ENCODE assay signal across 21 cellular contexts in the genomic region with DNA sequence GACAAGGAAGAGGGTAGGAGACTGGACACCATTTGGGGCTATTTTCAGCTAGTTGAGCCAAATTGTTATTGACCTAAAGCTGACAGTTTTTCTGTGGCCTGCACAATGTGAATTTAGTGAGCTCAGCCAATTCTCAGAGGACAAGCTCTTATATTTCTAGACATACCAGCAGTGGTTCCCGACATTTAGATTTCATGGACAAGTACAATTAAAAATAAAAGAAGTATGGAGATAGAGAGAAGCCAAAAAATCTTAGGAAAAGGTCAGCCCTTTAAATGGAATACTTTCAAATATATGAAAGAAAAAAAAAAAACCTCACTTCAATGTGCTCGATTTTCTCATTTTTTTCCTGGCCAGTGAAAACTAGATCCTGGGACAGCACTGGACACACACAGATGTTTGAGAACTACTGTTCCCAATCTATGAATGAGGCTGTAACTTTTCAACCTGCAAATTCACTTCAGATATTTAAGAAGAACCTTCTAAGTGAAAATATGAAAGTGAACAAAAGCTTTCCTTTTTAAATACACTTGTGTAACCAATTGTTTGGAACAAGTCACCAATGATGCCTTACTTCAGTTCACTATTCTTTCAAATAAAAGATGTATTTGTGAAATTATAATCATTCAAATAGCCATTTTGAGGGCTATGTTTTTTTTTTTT.
A peak's percentile ranks its signal among the peaks of the same experiment; 100 is the strongest.
DNase-seq lines count a peak whose midpoint lies in the region; ATAC-seq and TF ChIP-seq lines count a peak whose summit lies in the region.
"Had no signal": no experiment of that assay in that cellular context is flagged by ENCODE, and none has a peak within 500 bp of the region (broad histone marks: within the 10 kb centered on the region; RNA-seq: fewer than 3 reads in every experiment).

No MANE protein-coding gene starts in this region.

- H3K4me1 ChIP-seq in gastroesophageal sphincter (peaks cover 3 to 58% (median 27%) of the 10 kb centered on the region in 3 donors), sigmoid colon (peaks cover 0 to 61% (median 55%) of the 10 kb centered on the region in 4 donors)
- H3K4me1 ChIP-seq: psoas muscle, upper lobe of right lung had no signal

- H3K36me3 ChIP-seq in SK-N-MC (ENCODE audit: insufficient read depth, low read length) (peaks cover 4% of the 10 kb centered on the region; the same call in 1 of the 2 replicates), gastroesophageal sphincter (no peaks in the 10 kb centered on the region), sigmoid colon (no peaks in the 10 kb centered on the region)
- H3K36me3 ChIP-seq: upper lobe of right lung had no signal

- intact Hi-C loops in sigmoid colon (cut with DNase I) = loop anchor here (2.0 to 10.0 kb wide), 3 partner anchors 109 to 505 kb away; partner anchors contain the start of genes SLC38A1 and SLC38A2
- intact Hi-C loops in activated T-helper 2 cell treated with anti-CD3 and anti-CD28 coated beads, Interferon-gamma antibody, Interleukin-2, Interleukin-4, amounts not matched to agents 10 μg/mL and 5 μg/mL and 100 μg/mL, durations not matched to agents 14 hours and 24 hours and 36 hours (cut with micrococcal nuclease) = no loop called here

- TF ChIP-seq CTCF in gastroesophageal sphincter (IDR thresholded peaks at IDR 0.05) (no peak), sigmoid colon (IDR thresholded peaks at IDR 0.05) (no peak)

- TF ChIP-seq EP300 in gastroesophageal sphincter (IDR thresholded peaks at IDR 0.05) (no peak), sigmoid colon (IDR thresholded peaks at IDR 0.05) (no peak)

- H3K27me3 ChIP-seq in gastroesophageal sphincter = no peaks in the 10 kb centered on the region
- no peaks in the 10 kb centered on the region for H3K27me3 ChIP-seq in sigmoid colon
- H3K27me3 ChIP-seq: upper lobe of right lung had no signal

- peak overlapping the region; percentile 70 for H3K4me3 ChIP-seq in SK-N-MC
- H3K4me3 ChIP-seq in gastroesophageal sphincter = no peak overlapping the region
- no peak overlapping the region for H3K4me3 ChIP-seq in sigmoid colon
- H3K4me3 ChIP-seq: A549, psoas muscle, upper lobe of right lung had no signal

- in situ Hi-C loops in Caki2 (cut with HindIII; ENCODE audit: low pct_unique_long_range_greater_than_20kb, low sequenced_read_pairs) = no loop called here

- TF ChIP-seq POLR2A in gastroesophageal sphincter (IDR thresholded peaks at IDR 0.05) = no peak
- TF ChIP-seq POLR2A in sigmoid colon (IDR thresholded peaks at IDR 0.05) = no peak

- no peak overlapping the region for H3K27ac Mint-ChIP-seq in activated T-helper 2 cell treated with anti-CD3 and anti-CD28 coated beads, Interferon-gamma antibody, Interleukin-2, Interleukin-4, amounts not matched to agents 10 μg/mL and 5 μg/mL and 100 μg/mL, durations not matched to agents 14 hours and 24 hours and 36 hours
- H3K27ac Mint-ChIP-seq: activated CD4-positive, alpha-beta T cell treated with anti-CD3 and anti-CD28 coated beads for 36 hours; memory B cell; T-helper 1 cell treated with Interleukin-12 subunit alpha and Interleukin-12 subunit beta and Interleukin-4 antibody, amounts not matched to agents 30 μg/mL and 1 μg/mL, for 36 hours had no signal

- H3K4me1 Mint-ChIP-seq in activated T-helper 2 cell treated with anti-CD3 and anti-CD28 coated beads, Interferon-gamma antibody, Interleukin-2, Interleukin-4, amounts not matched to agents 10 μg/mL and 5 μg/mL and 100 μg/mL, durations not matched to agents 14 hours and 24 hours and 36 hours (ENCODE audit: low read depth) = no peaks in the 10 kb centered on the region

- ATAC-seq in gastroesophageal sphincter = no peak
- ATAC-seq: A549; activated CD4-positive, alpha-beta T cell treated with anti-CD3 and anti-CD28 coated beads for 36 hours; PC-3; psoas muscle had no signal

- H3K9me3 ChIP-seq in SK-N-MC (ENCODE audit: low read depth, low read length) (no peaks in the 10 kb centered on the region), gastroesophageal sphincter (no peaks in the 10 kb centered on the region), sigmoid colon (no peaks in the 10 kb centered on the region)
- H3K9me3 ChIP-seq: upper lobe of right lung had no signal

- WGBS in gastroesophageal sphincter (ENCODE audit: low coverage in 1 of 2), 2 donors = 38 to 59% methylated on average over 2 of the region's 2 CpGs
- 90 to 91% methylated on average over 2 of the region's 2 CpGs for WGBS in sigmoid colon, 2 donors

- peak overlapping the region; percentile 94 for H3K27ac ChIP-seq in SK-N-MC
- peak overlapping the region in 3 of 4 donors; percentile 72 to 92 (median 77) for H3K27ac ChIP-seq in gastroesophageal sphincter
- peak overlapping the region; percentile 69 to 84 (median 77) for H3K27ac ChIP-seq in sigmoid colon
- H3K27ac ChIP-seq: A549, psoas muscle, upper lobe of right lung had no signal

- H3K9ac ChIP-seq in SK-N-MC (ENCODE audit: insufficient read length) = peak overlapping the region; percentile 54

- H3K36me3 Mint-ChIP-seq in activated T-helper 2 cell treated with anti-CD3 and anti-CD28 coated beads, Interferon-gamma antibody, Interleukin-2, Interleukin-4, amounts not matched to agents 10 μg/mL and 5 μg/mL and 100 μg/mL, durations not matched to agents 14 hours and 24 hours and 36 hours (ENCODE audit: low read depth) = peaks cover 4% of the 10 kb centered on the region

- H3K9me3 Mint-ChIP-seq in activated T-helper 2 cell treated with anti-CD3 and anti-CD28 coated beads, Interferon-gamma antibody, Interleukin-2, Interleukin-4, amounts not matched to agents 10 μg/mL and 5 μg/mL and 100 μg/mL, durations not matched to agents 14 hours and 24 hours and 36 hours = peaks cover 17% of the 10 kb centered on the region

- peak; percentile 5 for DNase-seq in Caki2 (ENCODE audit: low read depth)
- no peak for DNase-seq in SK-N-MC (ENCODE audit: low read depth, low spot score)
- no peak for DNase-seq in sigmoid colon
- no peak for DNase-seq in activated T-helper 2 cell treated with anti-CD3 and anti-CD28 coated beads, Interferon-gamma antibody, Interleukin-2, Interleukin-4, amounts not matched to agents 10 μg/mL and 5 μg/mL and 100 μg/mL, durations not matched to agents 14 hours and 24 hours and 36 hours (ENCODE audit: low spot score)
- DNase-seq in inferior parietal cortex (ENCODE audit: extremely low spot score) = no peak
- no peak for DNase-seq in NCI-H510A treated with DMSO at 0.1 percent for 48 hours (lab: John Stamatoyannopoulos, UW)
- no peak for DNase-seq in DMS53 (lab: John Stamatoyannopoulos, UW)
- DNase-seq: activated CD4-positive, alpha-beta T cell treated with anti-CD3 and anti-CD28 coated beads for 36 hours; activated naive CD4-positive, alpha-beta T cell treated with anti-CD3 and anti-CD28 coated beads, Interleukin-2, amount 50 U/mL, for 16 hours; GOT3; NCI-H345; PC-3; psoas muscle; SHP77 treated with DMSO at 0.1 percent for 48 hours; stimulated activated CD4-positive, alpha-beta T cell treated with anti-CD3 and anti-CD28 coated beads, Interleukin-4, amount 100 ng/mL, for 24 hours; stimulated activated naive CD4-positive, alpha-beta T cell treated with Interleukin-2 at 50 U/mL for 16 hours; upper lobe of right lung had no signal

- no peak overlapping the region for H3K4me3 Mint-ChIP-seq in activated T-helper 2 cell treated with anti-CD3 and anti-CD28 coated beads, Interferon-gamma antibody, Interleukin-2, Interleukin-4, amounts not matched to agents 10 μg/mL and 5 μg/mL and 100 μg/mL, durations not matched to agents 14 hours and 24 hours and 36 hours (ENCODE audit: low read depth)
- H3K4me3 Mint-ChIP-seq: activated CD4-positive, alpha-beta T cell treated with anti-CD3 and anti-CD28 coated beads for 36 hours; memory B cell; T-helper 1 cell treated with Interleukin-12 subunit alpha and Interleukin-12 subunit beta and Interleukin-4 antibody, amounts not matched to agents 30 μg/mL and 1 μg/mL, for 36 hours had no signal

- peaks cover 3% of the 10 kb centered on the region for H3K27me3 Mint-ChIP-seq in activated T-helper 2 cell treated with anti-CD3 and anti-CD28 coated beads, Interferon-gamma antibody, Interleukin-2, Interleukin-4, amounts not matched to agents 10 μg/mL and 5 μg/mL and 100 μg/mL, durations not matched to agents 14 hours and 24 hours and 36 hours (ENCODE audit: low read depth)
- H3K27me3 Mint-ChIP-seq: activated CD4-positive, alpha-beta T cell treated with anti-CD3 and anti-CD28 coated beads for 36 hours; memory B cell had no signal
